Comparison of ENCODE assay signal across 12 cellular contexts in genomic region chr6:100455230-100456124, GRCh38. TPM values are rescaled to one million over a fixed set of nuclear protein-coding genes. Genes with fewer than 3 reads are reported as not detected.
A peak's percentile ranks its signal among the peaks of the same experiment; 100 is the strongest.
DNase-seq lines count a peak whose midpoint lies in the region; ATAC-seq, FAIRE-seq and TF ChIP-seq lines count a peak whose summit lies in the region.
"Had no signal": no experiment of that assay in that cellular context is flagged by ENCODE, and none has a peak within 500 bp of the region (broad histone marks: within the 10 kb centered on the region; RNA-seq: fewer than 3 reads in every experiment).

No MANE protein-coding gene starts in this region.

- no peak overlapping the region for H3K4ac ChIP-seq in mesendoderm (ENCODE audit: low read depth, low read length)

- H3K27ac ChIP-seq in astrocyte (ENCODE audit: low read depth, low read length) = no peak overlapping the region
- H3K27ac ChIP-seq in mesendoderm (ENCODE audit: low read depth, low read length) = no peak overlapping the region

- H3K9me3 Mint-ChIP-seq in astrocyte (ENCODE audit: unreplicated experiment) = peaks cover 10% of the 10 kb centered on the region
- H3K9me3 Mint-ChIP-seq: activated T-cell treated with anti-CD3 and anti-CD28 coated beads, Interleukin-2, amount 50 U/mL, for 4 hours had no signal

- H3K23ac ChIP-seq in mesendoderm (ENCODE audit: low read length) = no peak overlapping the region

- H3K9ac ChIP-seq in astrocyte (ENCODE audit: low read length) (no peak overlapping the region), mesendoderm (ENCODE audit: low read length) (no peak overlapping the region)

- H2BK120ac ChIP-seq in mesendoderm (ENCODE audit: low read depth, low read length) = no peak overlapping the region

- H3K4me3 Mint-ChIP-seq in astrocyte (ENCODE audit: unreplicated experiment) = peak overlapping the region; percentile 20
- H3K4me3 Mint-ChIP-seq: activated T-cell treated with anti-CD3 and anti-CD28 coated beads, Interleukin-2, amount 50 U/mL, for 4 hours had no signal

- no peak overlapping the region for H4K5ac ChIP-seq in mesendoderm (ENCODE audit: low read length)

- H3K9me3 ChIP-seq in astrocyte (ENCODE audit: insufficient read depth, low read depth, low read length) = no peaks in the 10 kb centered on the region
- H3K9me3 ChIP-seq: HAP-1 had no signal

- no peak for FAIRE-seq in astrocyte (lab: Jason Lieb, UNC)

- H3K56ac ChIP-seq in mesendoderm (ENCODE audit: low read length) = peak overlapping the region; percentile 42

- no peak for TF ChIP-seq CTCF in astrocyte (IDR thresholded peaks at IDR 0.05; ENCODE audit: insufficient read depth, low read depth, low read length)

- peak overlapping the region; percentile 77 for H3K27ac Mint-ChIP-seq in astrocyte (ENCODE audit: unreplicated experiment)

- no peaks in the 10 kb centered on the region for H3K36me3 Mint-ChIP-seq in astrocyte (ENCODE audit: low read depth, unreplicated experiment)

- DNase-seq in DMS53 (lab: John Stamatoyannopoulos, UW) = peak; percentile 90
- no peak for DNase-seq in astrocyte (ENCODE audit: low read depth)
- DNase-seq in mesendoderm = peak; percentile 71
- no peak for DNase-seq in UCSD-AML1 (lab: John Stamatoyannopoulos, UW; ENCODE audit: unreplicated experiment)
- DNase-seq in dermis blood vessel endothelial cell = no peak
- DNase-seq: activated T-cell treated with anti-CD3 and anti-CD28 coated beads, Interleukin-2, amount 50 U/mL, for 4 hours; stimulated activated CD8-positive, alpha-beta memory T cell treated with anti-CD3 and anti-CD28 coated beads, Interleukin-4, amount 100 ng/mL, for 48 hours had no signal

- H2AFZ ChIP-seq in astrocyte (ENCODE audit: low read depth, low read length) = no peak overlapping the region

- peaks cover 100% of the 10 kb centered on the region for H3K27me3 ChIP-seq in astrocyte (ENCODE audit: insufficient read depth, low read length)
- peaks cover 89% of the 10 kb centered on the region for H3K27me3 ChIP-seq in mesendoderm (ENCODE audit: insufficient read depth, low read length, poor library complexity)

- no peak overlapping the region for H2BK15ac ChIP-seq in mesendoderm (replicated peaks; ENCODE audit: low read depth)

- H3K36me3 ChIP-seq in astrocyte (ENCODE audit: insufficient read depth, low read length) = no peaks in the 10 kb centered on the region
- H3K36me3 ChIP-seq in mesendoderm (ENCODE audit: control insufficient read depth, insufficient read depth, low read length) = no peaks in the 10 kb centered on the region
- H3K36me3 ChIP-seq: HAP-1 had no signal

- H3K4me2 ChIP-seq in astrocyte (ENCODE audit: low read length) = no peak overlapping the region
- H3K4me2 ChIP-seq in mesendoderm (ENCODE audit: low read length) = peak overlapping the region; percentile 52

- H3K79me1 ChIP-seq in mesendoderm (ENCODE audit: low read length) = no peaks in the 10 kb centered on the region

- peaks cover 3% of the 10 kb centered on the region for H3K4me1 ChIP-seq in astrocyte (ENCODE audit: insufficient read depth, low read length)
- H3K4me1 ChIP-seq in mesendoderm (ENCODE audit: control insufficient read depth, low read depth, low read length) = peaks cover 2% of the 10 kb centered on the region
- H3K4me1 ChIP-seq: HAP-1 had no signal

- ATAC-seq in GM21423 (IDR thresholded peaks at IDR 0.05; ENCODE audit: unreplicated experiment) = peak; percentile 69
- ATAC-seq in HG03039 (IDR thresholded peaks at IDR 0.05; ENCODE audit: unreplicated experiment) = no peak
- ATAC-seq in GM18498 (IDR thresholded peaks at IDR 0.05; ENCODE audit: unreplicated experiment) = no peak
- ATAC-seq: activated T-cell treated with anti-CD3 and anti-CD28 coated beads, Interleukin-2, amount 50 U/mL, for 4 hours had no signal

- H3K79me2 ChIP-seq in astrocyte (ENCODE audit: insufficient read depth, low read length) (no peaks in the 10 kb centered on the region), mesendoderm (ENCODE audit: control insufficient read depth, insufficient read depth, low read length) (no peaks in the 10 kb centered on the region)

- H4K20me1 ChIP-seq in astrocyte (ENCODE audit: insufficient read depth, low read length) = peaks cover 3% of the 10 kb centered on the region

- no peak overlapping the region for H2AK5ac ChIP-seq in mesendoderm (ENCODE audit: low read length)

- H3K27me3 Mint-ChIP-seq in astrocyte (ENCODE audit: low read depth, unreplicated experiment) = peaks cover 20% of the 10 kb centered on the region

- no peak overlapping the region for H2BK5ac ChIP-seq in mesendoderm (ENCODE audit: low read length)

- no peaks in the 10 kb centered on the region for H3K4me1 Mint-ChIP-seq in astrocyte (ENCODE audit: low read depth, unreplicated experiment)

- no peak overlapping the region for H4K8ac ChIP-seq in mesendoderm (ENCODE audit: low read depth, low read length)

- H3K18ac ChIP-seq in mesendoderm (ENCODE audit: low read length) = no peak overlapping the region

- WGBS in mesendoderm (ENCODE audit: extremely low coverage, insufficient coverage, low lambda C conversion rate) = no CpG with 5 or more reads among the region's 54 CpGs

- H3K4me3 ChIP-seq in astrocyte (ENCODE audit: insufficient read depth, low read depth, low read length) (no peak overlapping the region), mesendoderm (ENCODE audit: low read length) (no peak overlapping the region)
- H3K4me3 ChIP-seq: HAP-1 had no signal

RNA-seq across cellular contexts. Expression of gene SIM1, which starts 9.2 kb away (rescaled TPM):
- total RNA-seq in astrocyte (not detected in 2 replicates), dermis blood vessel endothelial cell (0.09 and 0.17 TPM in 2 replicates)
- polyA plus RNA-seq in mesendoderm (2013, experiment 1 of 2) = 0.06 TPM
- polyA plus RNA-seq in mesendoderm (2013, experiment 2 of 2) = 0.06 TPM
- total RNA-seq: activated T-cell treated with anti-CD3 and anti-CD28 coated beads, Interleukin-2, amount 50 U/mL, for 4 hours; fibroblast of villous mesenchyme had no signal

Comparison
In these comparisons a context has a peak if more than half of its experiments do, and no peak if none do; other contexts are left out.
1. DNase-seq: peak in DMS53 (single experiment) and mesendoderm (single experiment); none in astrocyte (single experiment), UCSD-AML1 (single experiment) and dermis blood vessel endothelial cell (single experiment).